8 cellular contexts compared by ENCODE assay signal in the genomic region with DNA sequence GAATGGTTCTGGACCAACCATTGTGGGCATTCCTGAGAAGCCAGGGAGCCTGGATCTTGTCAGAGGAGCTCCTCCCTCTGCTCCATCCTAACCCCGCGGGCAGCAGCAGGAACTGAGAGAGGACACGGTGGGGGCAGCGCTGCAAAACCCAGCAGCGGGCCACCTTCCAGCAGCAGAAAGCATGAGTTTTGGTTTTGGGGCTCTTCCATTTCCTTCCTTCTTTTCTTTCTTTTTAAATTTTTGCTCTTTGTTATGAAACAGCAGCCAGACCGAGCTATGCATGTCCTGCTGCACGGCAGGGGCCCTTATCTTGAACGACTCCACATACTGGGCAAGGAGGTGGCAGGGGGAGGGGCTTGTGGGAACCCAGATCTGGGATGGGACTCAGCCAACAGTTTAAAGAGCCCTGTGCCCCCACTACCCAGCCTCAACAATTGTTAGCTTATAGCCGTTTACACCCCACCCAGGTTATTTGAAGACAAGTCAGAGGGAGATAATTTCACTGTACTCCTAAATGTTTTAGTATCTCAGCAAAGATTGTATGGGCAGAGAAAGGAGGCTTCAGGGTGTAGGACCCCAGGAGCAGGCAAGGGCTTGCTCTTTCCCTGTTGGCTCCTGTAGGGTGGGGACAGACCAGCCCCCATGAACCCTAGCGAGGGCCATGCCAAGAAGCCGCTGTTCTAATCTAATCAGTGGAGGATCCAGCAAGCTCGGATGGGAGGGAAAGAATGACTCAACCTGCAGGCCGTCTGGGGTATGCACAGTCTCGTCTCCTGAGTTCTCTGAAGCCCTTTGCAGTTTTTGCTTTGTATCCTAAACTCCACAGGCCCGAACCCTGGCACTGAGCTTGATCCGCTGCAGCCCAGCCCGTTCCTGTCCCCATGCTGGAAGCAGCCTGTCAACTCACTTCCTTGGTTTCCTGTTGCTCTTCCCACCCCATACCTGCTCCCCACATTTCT.
DNase-seq lines count a peak whose midpoint lies in the region; ATAC-seq and TF ChIP-seq lines count a peak whose summit lies in the region.

No MANE protein-coding gene starts in this region.

- H3K4me3 ChIP-seq in right atrium auricular region (peak overlapping the region in 1 of 2 donors; percentile 26), gastrocnemius medialis (peak overlapping the region in 1 of 4 donors; percentile 23)

- peak overlapping the region; percentile 80 to 84 for H3K27ac ChIP-seq in right atrium auricular region
- H3K27ac ChIP-seq in gastrocnemius medialis: peak overlapping the region; percentile 85 to 98 (median 95)

- DNase-seq in ELR (ENCODE audit: low read depth) (peak; percentile 80), MV-4-11 (lab: John Stamatoyannopoulos, UW) (peak; percentile 90), right atrium auricular region (ENCODE audit: low spot score) (no peak), gastrocnemius medialis (no peak), COLO829 (ENCODE audit: low spot score) (no peak)
- DNase-seq in activated T-helper 9 cell treated with anti-CD3 and anti-CD28 coated beads, Interleukin-2, amount 50 U/mL, for 16 hours (ENCODE audit: low read depth): peak; percentile 31

- TF ChIP-seq CTCF in right atrium auricular region (IDR thresholded peaks at IDR 0.05): no peak
- TF ChIP-seq CTCF in gastrocnemius medialis (IDR thresholded peaks at IDR 0.05 in 4 of 5, conservative IDR thresholded peaks at IDR 0.05 in 1 of 5): peak in 1 of 5 experiments; percentile 18

- TF ChIP-seq POLR2A in gastrocnemius medialis (IDR thresholded peaks at IDR 0.05): no peak

- ATAC-seq in gastrocnemius medialis (no peak), HG03108 (IDR thresholded peaks at IDR 0.05; ENCODE audit: unreplicated experiment) (no peak), GM21825 (IDR thresholded peaks at IDR 0.05; ENCODE audit: unreplicated experiment) (no peak)

- in situ Hi-C loops in gastrocnemius medialis (cut with MboI; ENCODE audit: low sequenced_read_pairs in 4 of 4): no loop called here

- H3K27me3 ChIP-seq in right atrium auricular region (no peaks in the 10 kb centered on the region), gastrocnemius medialis (no peaks in the 10 kb centered on the region)

- no peaks in the 10 kb centered on the region for H3K9me3 ChIP-seq in right atrium auricular region
- H3K9me3 ChIP-seq in gastrocnemius medialis: no peaks in the 10 kb centered on the region

- H3K4me1 ChIP-seq in right atrium auricular region: peaks cover 4 to 97% of the 10 kb centered on the region in 2 donors
- H3K4me1 ChIP-seq in gastrocnemius medialis: peaks cover 77 to 99% of the 10 kb centered on the region in 2 donors

- intact Hi-C loops in gastrocnemius medialis (cut with DNase I; ENCODE audit: low total_unique reads): no loop called here

- no peaks in the 10 kb centered on the region for H3K36me3 ChIP-seq in right atrium auricular region
- H3K36me3 ChIP-seq in gastrocnemius medialis: no peaks in the 10 kb centered on the region

Comparison
In these comparisons a context has a peak if more than half of its experiments do, and no peak if none do; other contexts are left out.
1. DNase-seq: peak in ELR (single experiment), MV-4-11 (single experiment) and activated T-helper 9 cell treated with anti-CD3 and anti-CD28 coated beads, Interleukin-2, amount 50 U/mL, for 16 hours (single experiment); none in right atrium auricular region (single experiment), gastrocnemius medialis (0 of 2) and COLO829 (single experiment).